ENCODE assay signal across 9 cellular contexts in genomic region chr6:79672631-79673065, GRCh38. TPM values are rescaled to one million over a fixed set of nuclear protein-coding genes. Genes with fewer than 3 reads are reported as not detected.
A peak's percentile ranks its signal among the peaks of the same experiment; 100 is the strongest.
DNase-seq lines count a peak whose midpoint lies in the region; ATAC-seq and TF ChIP-seq lines count a peak whose summit lies in the region.
"Had no signal": no experiment of that assay in that cellular context is flagged by ENCODE, and none has a peak within 500 bp of the region (broad histone marks: within the 10 kb centered on the region; RNA-seq: fewer than 3 reads in every experiment).

No MANE protein-coding gene starts in this region.

- TF ChIP-seq POLR2A in upper lobe of left lung (IDR thresholded peaks at IDR 0.05), result no peak

- WGBS in upper lobe of left lung, 2 donors, result 45 to 55% methylated on average over 1 of the region's 1 CpG

- H3K27ac ChIP-seq in upper lobe of left lung, result peak overlapping the region; percentile 70 to 79 (median 76)
- H3K27ac ChIP-seq: HL-60 had no signal

- ATAC-seq in upper lobe of left lung (ENCODE audit: low FRiP score in 2 of 2) (no peak), HG03460 (IDR thresholded peaks at IDR 0.05; ENCODE audit: unreplicated experiment) (no peak), GM18868 (IDR thresholded peaks at IDR 0.05; ENCODE audit: unreplicated experiment) (no peak)

- H3K4me3 ChIP-seq in fibroblast of mammary gland (ENCODE audit: control insufficient read depth, low read depth, low read length) (no peak overlapping the region), upper lobe of left lung (no peak overlapping the region)

- H3K27me3 ChIP-seq in upper lobe of left lung, result no peaks in the 10 kb centered on the region

- in situ Hi-C loops in GM13977 (cut with MboI; ENCODE audit: low pct_unique_long_range_greater_than_20kb, low sequenced_read_pairs, unreplicated experiment), result no loop called here

- H3K36me3 ChIP-seq in upper lobe of left lung, result peaks cover 0 to 10% (median 0%) of the 10 kb centered on the region in 4 donors

- H3K4me1 ChIP-seq in upper lobe of left lung, result peaks cover 19 to 32% (median 27%) of the 10 kb centered on the region in 4 donors

- TF ChIP-seq CTCF in AG09319 (IDR thresholded peaks at IDR 0.05; ENCODE audit: low read depth, low read length) (peak; percentile 57), GM13977 (IDR thresholded peaks at IDR 0.05; ENCODE audit: extremely low read depth, insufficient read depth, missing control alignments) (peak; percentile 48), fibroblast of mammary gland (conservative IDR thresholded peaks at IDR 0.05; ENCODE audit: control insufficient read depth, insufficient read depth, low read depth, low read length) (peak; percentile 59), upper lobe of left lung (IDR thresholded peaks at IDR 0.05) (peak in 3 of 6 experiments; percentile 29 to 44 (median 34))

- no peaks in the 10 kb centered on the region for H3K9me3 ChIP-seq in upper lobe of left lung

- no peak for DNase-seq in AG09319 (ENCODE audit: extremely low read depth, low read depth)
- DNase-seq in GM13977 (ENCODE audit: low spot score), result peak; percentile 12
- peak; percentile 21 for DNase-seq in RPMI7951 (ENCODE audit: low read depth)
- DNase-seq in fibroblast of mammary gland (ENCODE audit: low read depth), result peak; percentile 49
- no peak for DNase-seq in upper lobe of left lung
- DNase-seq in NCI-H2081 (lab: John Stamatoyannopoulos, UW), result no peak

- no peak for TF ChIP-seq EP300 in upper lobe of left lung (IDR thresholded peaks at IDR 0.05)

RNA-seq across cellular contexts. Expression of gene SH3BGRL2, which starts 41.5 kb away (rescaled TPM):
- total RNA-seq in RPMI7951 (2014; rRNA removed; shearing (Covaris generic)), result 0.36 and 0.59 TPM in 2 replicates
- total RNA-seq in upper lobe of left lung, result 10 to 100 TPM; 23.6 to 65.8 (median 25.4) TPM

Comparison
In these comparisons a context has a peak if more than half of its experiments do, and no peak if none do; other contexts are left out.
1. DNase-seq: peak in GM13977 (single experiment), RPMI7951 (single experiment) and fibroblast of mammary gland (single experiment); none in AG09319 (single experiment), upper lobe of left lung (0 of 2) and NCI-H2081 (0 of 2).
2. RNA of gene SH3BGRL2, which starts 41.5 kb away (total RNA-seq): 23.6 to 65.8 TPM in upper lobe of left lung; 0.36 to 0.59 TPM in RPMI7951; every median in the first group is over 10 times any median in the second.